In genomic region chr5:149853019-149853648, GRCh38 we compare ENCODE assay signal across 8 cellular contexts.
DNase-seq lines count a peak whose midpoint lies in the region; ATAC-seq, FAIRE-seq and TF ChIP-seq lines count a peak whose summit lies in the region.

No MANE protein-coding gene starts in this region.

- DNase-seq in CD14-positive monocyte (ENCODE audit: low spot score) = peak; percentile 57
- DNase-seq in HPDE6-E6E7 (ENCODE audit: extremely low spot score) = peak; percentile 58
- peak; percentile 44 for DNase-seq in SKM-1 (lab: John Stamatoyannopoulos, UW; ENCODE audit: unreplicated experiment)
- peak; percentile 74 to 84 (median 79) for DNase-seq in body of pancreas
- DNase-seq in immature natural killer cell = peak in 2 of 3 donors; percentile 14 to 15
- DNase-seq in small intestine = peak; percentile 73

- no peak for TF ChIP-seq POLR2A in body of pancreas (IDR thresholded peaks at IDR 0.05)

- peak; percentile 57 for ATAC-seq in GM19023 (IDR thresholded peaks at IDR 0.05; ENCODE audit: unreplicated experiment)
- peak; percentile 70 for ATAC-seq in body of pancreas
- ATAC-seq in HG03571 (IDR thresholded peaks at IDR 0.05; ENCODE audit: unreplicated experiment) = no peak

- H3K4me1 ChIP-seq in body of pancreas (peaks cover 9% of the 10 kb centered on the region), small intestine (ENCODE audit: control insufficient read depth in 2 of 2, insufficient read depth in 1 of 2, low read depth in 1 of 2, low read length in 1 of 2) (peaks cover 3 to 5% of the 10 kb centered on the region in 2 donors)

- H3K27me3 Mint-ChIP-seq in CD14-positive monocyte (ENCODE audit: low read depth in 3 of 3) = no peaks in the 10 kb centered on the region
- H3K27me3 Mint-ChIP-seq in immature natural killer cell (ENCODE audit: low read depth in 3 of 3) = peaks cover 0 to 3% (median 0%) of the 10 kb centered on the region in 3 donors

- H3K9me3 Mint-ChIP-seq in CD14-positive monocyte (no peaks in the 10 kb centered on the region), immature natural killer cell (no peaks in the 10 kb centered on the region)

- H3K4me1 Mint-ChIP-seq in CD14-positive monocyte (peaks cover 8% of the 10 kb centered on the region), immature natural killer cell (no peaks in the 10 kb centered on the region)

- H3K4me3 ChIP-seq in body of pancreas (no peak overlapping the region), small intestine (ENCODE audit: low read depth in 1 of 2, low read length in 2 of 2) (no peak overlapping the region)

- no peak overlapping the region for H3K27ac ChIP-seq in body of pancreas
- no peak overlapping the region for H3K27ac ChIP-seq in small intestine (ENCODE audit: low read depth in 1 of 2, low read length in 1 of 2)

- TF ChIP-seq CTCF in CD14-positive monocyte (IDR thresholded peaks at IDR 0.05) (peak; percentile 83), body of pancreas (IDR thresholded peaks at IDR 0.05) (peak; percentile 72 to 87 (median 79))

- H3K36me3 ChIP-seq in body of pancreas (replicated peaks in 1 of 2; ENCODE audit: insufficient read depth in 1 of 2, low read depth in 2 of 2) = no peaks in the 10 kb centered on the region
- H3K36me3 ChIP-seq in small intestine (ENCODE audit: control insufficient read depth in 2 of 2, insufficient read depth in 2 of 2, low read length in 2 of 2) = peaks cover 0 to 11% of the 10 kb centered on the region in 2 donors

- H3K27me3 ChIP-seq in body of pancreas (no peaks in the 10 kb centered on the region), small intestine (ENCODE audit: control insufficient read depth in 2 of 2, insufficient read depth in 2 of 2, low read length in 2 of 2) (no peaks in the 10 kb centered on the region)

- no peaks in the 10 kb centered on the region for H3K9me3 ChIP-seq in body of pancreas
- no peaks in the 10 kb centered on the region for H3K9me3 ChIP-seq in small intestine (ENCODE audit: control insufficient read depth, low read depth)

- WGBS in body of pancreas, 2 donors = 18 to 24% methylated on average over 10 of the region's 10 CpGs
- WGBS in small intestine, 3 donors = 35 to 43% (median 37%) methylated on average over 10 of the region's 10 CpGs

- no peak for FAIRE-seq in small intestine (lab: Jason Lieb, UNC)

- H3K27ac Mint-ChIP-seq in CD14-positive monocyte (peak overlapping the region in 1 of 7 donors; percentile 81), immature natural killer cell (no peak overlapping the region)

- H3K4me3 Mint-ChIP-seq in CD14-positive monocyte (no peak overlapping the region), immature natural killer cell (no peak overlapping the region)

- intact Hi-C loops in CD14-positive monocyte (cut with micrococcal nuclease) = no loop called here
- intact Hi-C loops in body of pancreas (cut with DNase I) = no loop called here

- H3K36me3 Mint-ChIP-seq in CD14-positive monocyte = peaks cover 59 to 69% of the 10 kb centered on the region in 2 donors
- no peaks in the 10 kb centered on the region for H3K36me3 Mint-ChIP-seq in immature natural killer cell

Comparison
In these comparisons a context has a peak if more than half of its experiments do, and no peak if none do; other contexts are left out.
1. DNase-seq: peak in every context shown above with its lines; median percentile 79 in body of pancreas; 73 in small intestine; 58 in HPDE6-E6E7; 57 in CD14-positive monocyte; 44 in SKM-1; 14 in immature natural killer cell.